28 cellular contexts compared by ENCODE assay signal in the genomic region with DNA sequence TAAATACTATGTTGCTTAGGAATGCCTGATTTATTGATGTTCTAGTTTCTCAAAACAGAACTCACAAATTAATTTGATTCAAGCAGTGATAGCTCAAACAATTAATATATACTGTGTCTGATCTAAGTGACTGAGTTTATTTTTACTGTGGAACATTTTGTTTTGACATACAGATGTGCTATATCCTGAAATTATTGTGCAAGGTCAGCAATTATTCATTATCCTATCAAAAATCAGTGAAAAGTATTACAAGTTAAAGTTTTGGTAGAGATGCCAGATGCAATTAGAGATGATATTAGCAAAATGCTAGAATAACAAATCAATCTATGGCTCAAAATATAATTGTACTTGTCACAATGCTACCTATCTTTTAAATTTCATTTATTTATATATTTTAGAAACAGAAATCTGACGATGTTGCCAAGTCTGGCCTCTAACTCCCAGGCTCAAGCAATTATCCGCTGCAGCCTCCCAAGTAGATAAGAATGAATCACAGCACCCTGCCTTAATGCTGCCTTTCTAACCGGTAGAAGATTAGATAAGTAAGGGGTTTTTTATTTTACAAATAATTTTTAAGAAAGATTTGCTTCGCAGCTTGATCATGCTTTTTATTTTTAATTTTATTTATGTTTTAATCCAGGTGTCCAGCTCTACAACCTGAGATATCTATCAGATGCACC.
"Had no signal": no experiment of that assay in that cellular context is flagged by ENCODE, and none has a peak within 500 bp of the region (broad histone marks: within the 10 kb centered on the region; RNA-seq: fewer than 3 reads in every experiment).

No MANE protein-coding gene starts in this region.

- ATAC-seq: activated CD4-positive, alpha-beta T cell treated with anti-CD3 and anti-CD28 coated beads for 36 hours; activated CD8-positive, alpha-beta memory T cell treated with anti-CD3 and anti-CD28 coated beads, Interleukin-2, amount 10 ng/mL, durations not matched to agents 7 days and 5 days; activated CD8-positive, alpha-beta T cell treated with anti-CD3 and anti-CD28 coated beads, Interleukin-2, amount 10 ng/mL, durations not matched to agents 7 days and 5 days; activated naive CD4-positive, alpha-beta T cell treated with anti-CD3 and anti-CD28 coated beads, Interleukin-2, amount 50 U/mL, for 72 hours; activated T-cell treated with anti-CD3 and anti-CD28 coated beads, Interleukin-2, amount 50 U/mL, for 72 hours; esophagus mucosa had no signal

- FAIRE-seq: frontal cortex had no signal

- H3K36me3 ChIP-seq: ascending aorta, breast epithelium, cardiac muscle cell, colonic mucosa had no signal

- H3K27me3 ChIP-seq: ascending aorta, breast epithelium, cardiac muscle cell, colonic mucosa had no signal

- H3K9me3 ChIP-seq: ascending aorta, breast epithelium, colonic mucosa had no signal

- H3K4me1 ChIP-seq: ascending aorta, breast epithelium, colonic mucosa had no signal

- H3K4me3 ChIP-seq: ascending aorta, breast epithelium, cardiac muscle cell, colonic mucosa had no signal

- H3K27ac ChIP-seq: ascending aorta, breast epithelium, cardiac muscle cell, colonic mucosa had no signal

- DNase-seq: activated CD4-positive, alpha-beta memory T cell treated with anti-CD3 and anti-CD28 coated beads for 36 hours; activated CD4-positive, alpha-beta T cell treated with anti-CD3 and anti-CD28 coated beads for 36 hours; activated CD4-positive, alpha-beta T cell treated with anti-CD3 and anti-CD28 coated beads, Interleukin-2, amount 10 ng/mL, durations not matched to agents 24 days and 14 days; activated CD4-positive, CD25-positive, alpha-beta regulatory T cell; activated CD4-positive, CD25-positive, alpha-beta regulatory T cell treated with anti-CD3 and anti-CD28 coated beads, Interleukin-2, amount 50 U/mL, for 72 hours; activated CD8-positive, alpha-beta memory T cell treated with anti-CD3 and anti-CD28 coated beads, Interleukin-2, amount 10 ng/mL, durations not matched to agents 7 days and 5 days; activated CD8-positive, alpha-beta memory T cell treated with anti-CD3 and anti-CD28 coated beads, Interleukin-2, amount 50 U/mL, for 4 hours; activated CD8-positive, alpha-beta T cell treated with anti-CD3 and anti-CD28 coated beads, Interleukin-2, amount 10 ng/mL, durations not matched to agents 7 days and 5 days; activated gamma-delta T cell; activated naive CD4-positive, alpha-beta T cell; activated naive CD4-positive, alpha-beta T cell treated with anti-CD3 and anti-CD28 coated beads, Interleukin-2, amount 10 ng/mL, durations not matched to agents 7 days and 5 days; activated naive CD8-positive, alpha-beta T cell treated with anti-CD3 and anti-CD28 coated beads, Interleukin-2, amount 10 ng/mL, durations not matched to agents 7 days and 5 days; activated T-cell treated with anti-CD3 and anti-CD28 coated beads, Interleukin-2, amount 50 U/mL, for 1 hour; activated T-cell treated with anti-CD3 and anti-CD28 coated beads, Interleukin-2, amount 50 U/mL, for 72 hours; central memory CD4-positive, alpha-beta T cell; cerebellar nuclear complex; colonic mucosa; effector memory CD4-positive, alpha-beta T cell; endodermal cell; foreskin fibroblast; head of caudate nucleus; T-helper 2 cell had no signal
